ENCODE assay signal across 11 cellular contexts in genomic region chr7:107622429-107622828, GRCh38. TPM values are rescaled to one million over a fixed set of nuclear protein-coding genes. Genes with fewer than 3 reads are reported as not detected.
DNase-seq lines count a peak whose midpoint lies in the region; ATAC-seq, FAIRE-seq and TF ChIP-seq lines count a peak whose summit lies in the region.
"Had no signal": no experiment of that assay in that cellular context is flagged by ENCODE, and none has a peak within 500 bp of the region (broad histone marks: within the 10 kb centered on the region; RNA-seq: fewer than 3 reads in every experiment).

No MANE protein-coding gene starts in this region.

- TF ChIP-seq CTCF in transverse colon (IDR thresholded peaks at IDR 0.05): no peak

- DNase-seq in activated naive CD4-positive, alpha-beta T cell treated with anti-CD3 and anti-CD28 coated beads, Interleukin-2, amount 50 U/mL, for 72 hours (ENCODE audit: low spot score in 2 of 2): no peak
- DNase-seq in activated naive CD4-positive, alpha-beta T cell treated with Interleukin-2 at 50 U/mL for 16 hours: no peak
- DNase-seq in RCC 7860 (ENCODE audit: low spot score) (peak; percentile 66), foreskin melanocyte (peak; percentile 21), stromal cell of bone marrow (ENCODE audit: low read depth) (peak; percentile 35), transverse colon (no peak), caudate nucleus (lab: John Stamatoyannopoulos, UW) (no peak), MG63 (no peak)
- DNase-seq: activated T-cell treated with anti-CD3 and anti-CD28 coated beads for 4 hours, NCI-H1694 had no signal

- intact Hi-C loops in transverse colon (cut with DNase I; ENCODE audit: low total_unique reads): no loop called here

- WGBS in transverse colon (ENCODE audit: low coverage in 1 of 2), 2 donors: 29 to 68% methylated on average over 1 of the region's 1 CpG

- peaks cover 0 to 6% of the 10 kb centered on the region in 2 donors for H3K9me3 Mint-ChIP-seq in activated naive CD4-positive, alpha-beta T cell treated with anti-CD3 and anti-CD28 coated beads, Interleukin-2, amount 50 U/mL, for 72 hours

- H3K4me3 ChIP-seq in transverse colon (no peak overlapping the region), MG63 (no peak overlapping the region)
- H3K4me3 ChIP-seq: BLaER1 had no signal

- no peaks in the 10 kb centered on the region for H3K36me3 ChIP-seq in transverse colon
- H3K36me3 ChIP-seq in MG63: no peaks in the 10 kb centered on the region
- H3K36me3 ChIP-seq: BLaER1 had no signal

- in situ Hi-C loops in transverse colon (cut with MboI; ENCODE audit: low pct_ligation_motif_present in 1 of 4, low pct_unique_long_range_greater_than_20kb in 1 of 4, low sequenced_read_pairs in 3 of 4): no loop called here

- no peak for TF ChIP-seq EP300 in transverse colon (IDR thresholded peaks at IDR 0.05; ENCODE audit: low read depth)

- H3K4me1 ChIP-seq in transverse colon: peaks cover 0 to 3% (median 0%) of the 10 kb centered on the region in 4 donors
- H3K4me1 ChIP-seq: BLaER1 had no signal

- H3K27ac ChIP-seq in transverse colon (peak overlapping the region in 1 of 4 donors; percentile 1), caudate nucleus (ENCODE audit: low read depth, low read length) (no peak overlapping the region)
- H3K27ac ChIP-seq: BLaER1 had no signal

- ATAC-seq in activated naive CD4-positive, alpha-beta T cell treated with anti-CD3 and anti-CD28 coated beads, Interleukin-2, amount 50 U/mL, for 72 hours: peak; percentile 79 to 82

- H3K36me3 Mint-ChIP-seq in activated naive CD4-positive, alpha-beta T cell treated with anti-CD3 and anti-CD28 coated beads, Interleukin-2, amount 50 U/mL, for 72 hours: no peaks in the 10 kb centered on the region

- no peak for FAIRE-seq in RCC 7860 (lab: Jason Lieb, UNC)

- no peaks in the 10 kb centered on the region for H3K9me3 ChIP-seq in transverse colon
- H3K9me3 ChIP-seq in MG63: no peaks in the 10 kb centered on the region

- no peak for TF ChIP-seq POLR2A in transverse colon (IDR thresholded peaks at IDR 0.05)

- H3K27me3 ChIP-seq in transverse colon (no peaks in the 10 kb centered on the region), MG63 (no peaks in the 10 kb centered on the region)
- H3K27me3 ChIP-seq: BLaER1 had no signal

- H3K27ac Mint-ChIP-seq in activated naive CD4-positive, alpha-beta T cell treated with anti-CD3 and anti-CD28 coated beads, Interleukin-2, amount 50 U/mL, for 72 hours: no peak overlapping the region

RNA-seq across cellular contexts. Expression of gene SLC26A4, which starts 38.2 kb away (rescaled TPM):
- 1 to 10 TPM; 1.1 to 2.5 TPM for total RNA-seq in activated naive CD4-positive, alpha-beta T cell treated with anti-CD3 and anti-CD28 coated beads, Interleukin-2, amount 50 U/mL, for 72 hours
- total RNA-seq in transverse colon: under 1 TPM in 2 of 4 donors, not detected in 2; 0.16 to 0.41 TPM
- 0.47 and 0.49 TPM in 2 replicates for total RNA-seq in MG63 (2014; rRNA removed; shearing (Covaris generic); ENCODE audit: low replicate concordance)

RNA-seq across cellular contexts. Expression of gene BCAP29, which starts 42.4 kb away (rescaled TPM):
- 10 to 100 TPM; 19.5 to 23.3 TPM for total RNA-seq in activated naive CD4-positive, alpha-beta T cell treated with anti-CD3 and anti-CD28 coated beads, Interleukin-2, amount 50 U/mL, for 72 hours
- 10 to 100 TPM in 3 of 4 donors, 1 to 10 TPM in 1; 8.6 to 96.5 (median 73.1) TPM for total RNA-seq in transverse colon
- total RNA-seq in MG63 (2014; rRNA removed; shearing (Covaris generic); ENCODE audit: low replicate concordance): 24.9 and 67.1 TPM in 2 replicates

RNA-seq across cellular contexts. Expression of gene DUS4L, which starts 58.7 kb away (rescaled TPM):
- total RNA-seq in activated naive CD4-positive, alpha-beta T cell treated with anti-CD3 and anti-CD28 coated beads, Interleukin-2, amount 50 U/mL, for 72 hours: 10 to 100 TPM in 1 of 2 donors, 1 to 10 TPM in 1; 8.9 to 11.7 TPM
- 10 to 100 TPM in 1 of 4 donors, 1 to 10 TPM in 3; 1.2 to 10.2 (median 4.4) TPM for total RNA-seq in transverse colon
- 1.7 and 1.8 TPM in 2 replicates for total RNA-seq in MG63 (2014; rRNA removed; shearing (Covaris generic); ENCODE audit: low replicate concordance)

RNA-seq across cellular contexts. Expression of gene COG5, which starts 58.7 kb away (rescaled TPM):
- total RNA-seq in activated naive CD4-positive, alpha-beta T cell treated with anti-CD3 and anti-CD28 coated beads, Interleukin-2, amount 50 U/mL, for 72 hours: 10 to 100 TPM; 30.9 to 49.2 TPM
- total RNA-seq in transverse colon: 10 to 100 TPM; 15.7 to 48.2 (median 35.7) TPM
- 37.5 and 98.0 TPM in 2 replicates for total RNA-seq in MG63 (2014; rRNA removed; shearing (Covaris generic); ENCODE audit: low replicate concordance)

Comparison
In these comparisons a context has a peak if more than half of its experiments do, and no peak if none do; other contexts are left out.
1. DNase-seq: peak in RCC 7860 (single experiment), foreskin melanocyte (single experiment) and stromal cell of bone marrow (single experiment); none in activated naive CD4-positive, alpha-beta T cell treated with anti-CD3 and anti-CD28 coated beads, Interleukin-2, amount 50 U/mL, for 72 hours (0 of 2), activated naive CD4-positive, alpha-beta T cell treated with Interleukin-2 at 50 U/mL for 16 hours (single experiment), transverse colon (single experiment), caudate nucleus (0 of 61) and MG63 (single experiment).